In the genomic region with DNA sequence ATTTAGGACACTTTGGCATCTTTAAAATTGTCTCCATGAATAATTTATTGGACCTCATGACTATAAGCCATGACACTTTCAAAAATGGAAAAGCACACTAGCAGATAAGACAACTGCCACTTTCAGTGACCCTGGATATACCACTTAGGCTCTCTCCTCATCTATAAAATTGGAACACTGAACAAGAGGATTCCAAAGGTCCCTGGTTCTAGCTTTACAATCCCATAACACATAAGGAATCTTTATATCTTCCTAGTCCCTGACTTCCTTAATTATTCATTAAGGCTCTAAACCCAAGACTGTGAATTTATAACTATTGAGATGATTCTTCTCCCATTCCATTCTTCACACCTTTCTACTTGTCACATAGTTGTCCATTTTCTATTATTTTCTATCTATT, we compare ENCODE assay signal across 22 cellular contexts.
"Had no signal": no experiment of that assay in that cellular context is flagged by ENCODE, and none has a peak within 500 bp of the region (broad histone marks: within the 10 kb centered on the region; RNA-seq: fewer than 3 reads in every experiment).

No MANE protein-coding gene starts in this region.

- H3K4me3 ChIP-seq: SJSA1 had no signal

- H3K4me1 ChIP-seq: SJSA1 had no signal

- H3K27ac ChIP-seq: SJSA1, SK-N-MC had no signal

- ATAC-seq: HepG2 had no signal

- H3K36me3 ChIP-seq: SJSA1 had no signal

- DNase-seq: IMR-90; Kasumi-1; KG1; NCI-H1092 treated with DMSO at 0.1 percent for 48 hours; NCI-H1436; NCI-H187; NCI-H2029; NCI-H2081 treated with DMSO at 0.1 percent for 48 hours; NCI-H2171; NCI-H226; NCI-H446; NCI-H510A; NCI-H524 treated with DMSO at 0.1 percent for 48 hours; NCI-H69; NCI-H774; NK-92 treated with Interleukin-12 subunit alpha and Interleukin-12 subunit beta, amount 100 ng/mL, for 24 hours; Right ventricle myocardium superior; SIG-M5; SW 1271 had no signal

- H3K27me3 ChIP-seq: SJSA1 had no signal

- H3K9me3 ChIP-seq: SJSA1 had no signal
